ENCODE assay signal across 1 cellular context in the genomic region with DNA sequence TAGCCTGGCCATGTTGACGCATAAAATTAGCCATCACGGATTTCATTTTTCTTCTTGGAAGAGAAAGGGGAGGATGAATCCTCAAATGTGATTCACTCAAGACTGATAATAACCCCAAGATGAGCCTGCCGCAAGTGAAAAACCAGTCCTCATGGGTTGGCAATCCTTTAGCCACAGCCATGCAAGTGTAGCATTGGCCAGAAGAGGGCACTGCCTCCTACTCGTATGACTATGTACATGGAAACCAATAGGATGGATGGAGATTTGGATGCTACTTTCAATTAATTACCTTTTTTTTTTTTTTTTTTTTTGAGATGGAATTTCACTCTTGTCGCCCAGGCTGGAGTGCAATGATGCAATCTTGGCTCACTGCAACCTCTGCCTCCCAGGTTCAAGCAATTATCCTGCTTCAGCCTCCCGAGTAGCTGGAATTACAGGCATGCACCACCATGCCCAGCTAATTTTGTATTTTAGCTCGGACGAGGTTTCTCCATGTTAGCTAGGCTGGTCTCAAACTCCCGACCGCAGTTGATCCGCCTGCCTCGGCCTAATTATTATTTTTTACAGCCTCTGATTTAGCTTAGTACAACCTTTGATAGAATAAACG.
TF ChIP-seq lines count a peak whose summit lies in the region.

No MANE protein-coding gene starts in this region.

TF ChIP-seq in GM12878, 131 proteins besides CTCF, POLR2A, EP300 and RAD21 (continued from another document):
- TF ChIP-seq RUNX3 (IDR thresholded peaks at IDR 0.05; ENCODE audit: low read length) (peak; percentile 48; the same call in 1 of the 2 replicates), POU2F2 (IDR thresholded peaks at IDR 0.05; ENCODE audit: borderline replicate concordance, low read depth, low read length) (0 out of 3 replicates have a peak, but pooled peaks have one; percentile 49), YY1 (IDR thresholded peaks at IDR 0.05; ENCODE audit: low read depth, low read length) (peak; percentile 65), IKZF1 (conservative IDR thresholded peaks at IDR 0.05) (0 out of 2 replicates have a peak, but pooled peaks have one; percentile 20), BHLHE40 (IDR thresholded peaks at IDR 0.05; ENCODE audit: borderline replicate concordance in 1 of 2, low read depth in 2 of 2, low read length in 1 of 2) (0 out of 4 replicates have a peak, but pooled peaks of 1 of the 2 experiments have one; percentile 13)
- TF ChIP-seq, protein P1, sequence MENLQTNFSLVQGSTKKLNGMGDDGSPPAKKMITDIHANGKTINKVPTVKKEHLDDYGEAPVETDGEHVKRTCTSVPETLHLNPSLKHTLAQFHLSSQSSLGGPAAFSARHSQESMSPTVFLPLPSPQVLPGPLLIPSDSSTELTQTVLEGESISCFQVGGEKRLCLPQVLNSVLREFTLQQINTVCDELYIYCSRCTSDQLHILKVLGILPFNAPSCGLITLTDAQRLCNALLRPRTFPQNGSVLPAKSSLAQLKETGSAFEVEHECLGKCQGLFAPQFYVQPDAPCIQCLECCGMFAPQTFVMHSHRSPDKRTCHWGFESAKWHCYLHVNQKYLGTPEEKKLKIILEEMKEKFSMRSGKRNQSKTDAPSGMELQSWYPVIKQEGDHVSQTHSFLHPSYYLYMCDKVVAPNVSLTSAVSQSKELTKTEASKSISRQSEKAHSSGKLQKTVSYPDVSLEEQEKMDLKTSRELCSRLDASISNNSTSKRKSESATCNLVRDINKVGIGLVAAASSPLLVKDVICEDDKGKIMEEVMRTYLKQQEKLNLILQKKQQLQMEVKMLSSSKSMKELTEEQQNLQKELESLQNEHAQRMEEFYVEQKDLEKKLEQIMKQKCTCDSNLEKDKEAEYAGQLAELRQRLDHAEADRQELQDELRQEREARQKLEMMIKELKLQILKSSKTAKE (IDR thresholded peaks at IDR 0.05; ENCODE audit: low read depth, poor library complexity, severe bottlenecking), result peak; percentile 21
